Comparison of ENCODE assay signal across 10 cellular contexts in genomic region chr6:52603000-52603795, GRCh38. TPM values are rescaled to one million over a fixed set of nuclear protein-coding genes. Genes with fewer than 3 reads are reported as not detected.
DNase-seq lines count a peak whose midpoint lies in the region; ATAC-seq, FAIRE-seq and TF ChIP-seq lines count a peak whose summit lies in the region.
"Had no signal": no experiment of that assay in that cellular context is flagged by ENCODE, and none has a peak within 500 bp of the region (broad histone marks: within the 10 kb centered on the region; RNA-seq: fewer than 3 reads in every experiment).

No MANE protein-coding gene starts in this region.

- DNase-seq in GM03348 (ENCODE audit: low spot score), result peak; percentile 50
- peak; percentile 86 for DNase-seq in M059J (ENCODE audit: low read depth)
- peak; percentile 51 for DNase-seq in bronchial epithelial cell (ENCODE audit: low read depth)
- peak; percentile 14 for DNase-seq in myocyte (ENCODE audit: low read depth)
- DNase-seq in Caco-2, result no peak
- no peak for DNase-seq in stimulated activated naive CD4-positive, alpha-beta T cell treated with Interleukin-2 at 50 U/mL for 16 hours (lab: John Stamatoyannopoulos, UW)
- no peak for DNase-seq in immature natural killer cell
- DNase-seq: NCI-H1105; stimulated activated CD4-positive, alpha-beta T cell treated with anti-CD3 and anti-CD28 coated beads, Interleukin-4, amount 100 ng/mL, for 4 hours had no signal

- FAIRE-seq in bronchial epithelial cell (lab: Jason Lieb, UNC), result no peak

- POLR2A ChIA-PET in Caco-2 (lab: Charles Lee), result no interaction called here

- H3K27me3 ChIP-seq in bronchial epithelial cell (ENCODE audit: control insufficient read depth, insufficient read depth, low read length) (no peaks in the 10 kb centered on the region), Caco-2 (replicated peaks; ENCODE audit: control insufficient read depth, insufficient read depth, low read length) (no peaks in the 10 kb centered on the region)

- H3K4me1 ChIP-seq in Caco-2, result peaks cover 8% of the 10 kb centered on the region

- H3K9me3 Mint-ChIP-seq in Caco-2 (ENCODE audit: unreplicated experiment), result no peaks in the 10 kb centered on the region
- peaks cover 0 to 3% (median 0%) of the 10 kb centered on the region in 6 donors for H3K9me3 Mint-ChIP-seq in immature natural killer cell

- H3K4me1 Mint-ChIP-seq in Caco-2 (ENCODE audit: low read depth, unreplicated experiment) (peaks cover 9% of the 10 kb centered on the region), immature natural killer cell (peaks cover under 1% of the 10 kb centered on the region in 2 donors)

- H3K36me3 ChIP-seq in bronchial epithelial cell (ENCODE audit: control insufficient read depth, insufficient read depth, low read length) (no peaks in the 10 kb centered on the region), Caco-2 (ENCODE audit: control insufficient read depth, insufficient read depth, low read length) (no peaks in the 10 kb centered on the region)

- H3K27me3 Mint-ChIP-seq in Caco-2 (ENCODE audit: insufficient read depth, unreplicated experiment), result no peaks in the 10 kb centered on the region
- H3K27me3 Mint-ChIP-seq in immature natural killer cell (ENCODE audit: low read depth in 3 of 3), result peaks cover 0 to 1% (median 0%) of the 10 kb centered on the region in 3 donors

- intact Hi-C loops in Caco-2 (cut with micrococcal nuclease; ENCODE audit: unreplicated experiment), result no loop called here

- H3K27ac Mint-ChIP-seq in Caco-2 (ENCODE audit: unreplicated experiment) (no peak overlapping the region), immature natural killer cell (no peak overlapping the region)

- TF ChIP-seq CTCF in bronchial epithelial cell (IDR thresholded peaks at IDR 0.05; ENCODE audit: insufficient read depth, low read length, severe bottlenecking) (no peak), Caco-2 (IDR thresholded peaks at IDR 0.05; ENCODE audit: insufficient read depth in 1 of 2, low read depth in 1 of 2, low read length in 1 of 2, severe bottlenecking in 1 of 2, unreplicated experiment in 1 of 2) (no peak)

- no TSS peak for BruUV-seq in Caco-2 (replicated peaks; lab: Mats Ljungman, UMichigan)

- H3K4me3 Mint-ChIP-seq in Caco-2 (ENCODE audit: unreplicated experiment) (no peak overlapping the region), immature natural killer cell (no peak overlapping the region)

- no peak for ATAC-seq in HG03097 (IDR thresholded peaks at IDR 0.05; ENCODE audit: low FRiP score, unreplicated experiment)

- no peaks in the 10 kb centered on the region for H3K9me3 ChIP-seq in Caco-2

- CTCF ChIA-PET in Caco-2 (lab: Charles Lee), result no interaction called here

- no peaks in the 10 kb centered on the region for H3K36me3 Mint-ChIP-seq in Caco-2 (ENCODE audit: insufficient read depth, unreplicated experiment)
- H3K36me3 Mint-ChIP-seq in immature natural killer cell, result no peaks in the 10 kb centered on the region

- H3K4me3 ChIP-seq in bronchial epithelial cell (ENCODE audit: low read depth, low read length) (no peak overlapping the region), Caco-2 (ENCODE audit: low read depth, low read length) (no peak overlapping the region)

RNA-seq across cellular contexts. Expression of gene TRAM2, which starts 26.3 kb away (rescaled TPM):
- total RNA-seq in M059J (2014; rRNA removed; shearing (Covaris generic)), result 116 and 176 TPM in 2 replicates
- total RNA-seq in bronchial epithelial cell (3.2 and 4.2 TPM in 2 replicates), myocyte (70.0 and 81.3 TPM in 2 replicates), Caco-2 (2022) (63.8 and 71.6 TPM in 2 replicates)
- 110 TPM for polyA plus RNA-seq in myocyte (2012)
- polyA plus RNA-seq in immature natural killer cell, result 1 to 10 TPM; 1.7 to 7.0 (median 4.4) TPM

Comparison
In these comparisons a context has a peak if more than half of its experiments do, and no peak if none do; other contexts are left out.
1. DNase-seq: peak in GM03348 (single experiment), M059J (single experiment), bronchial epithelial cell (single experiment) and myocyte (single experiment); none in Caco-2 (0 of 2), stimulated activated naive CD4-positive, alpha-beta T cell treated with Interleukin-2 at 50 U/mL for 16 hours (single experiment) and immature natural killer cell (0 of 3).
2. RNA of gene TRAM2, which starts 26.3 kb away (total RNA-seq): 116 to 176 TPM in M059J, 63.8 to 71.6 TPM in Caco-2 and 70.0 to 81.3 TPM in myocyte; 3.2 to 4.2 TPM in bronchial epithelial cell; every median in the first group is over 10 times any median in the second.